15 cellular contexts compared by ENCODE assay signal in the genomic region with DNA sequence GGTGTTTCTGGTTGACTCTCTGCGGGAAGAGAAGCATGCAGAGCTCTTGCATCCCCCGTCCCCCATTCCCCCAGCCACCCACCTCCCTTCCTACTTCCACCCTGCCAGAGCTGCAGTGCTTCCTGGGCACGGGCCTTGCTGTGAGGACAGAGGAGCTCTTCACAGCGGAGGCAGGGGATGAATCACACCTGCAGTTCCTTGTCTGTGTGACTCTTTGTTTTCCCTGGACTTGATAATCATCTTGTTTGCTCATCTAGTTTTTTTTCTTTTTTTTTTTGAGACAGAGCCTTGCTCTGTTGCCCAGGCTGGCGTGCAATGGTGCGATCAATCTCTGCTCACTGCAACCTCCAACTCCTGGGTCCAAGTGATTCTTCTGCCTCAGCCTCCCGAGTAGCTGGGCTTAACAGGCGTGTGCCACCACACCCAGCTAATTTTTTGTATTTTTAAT. TPM values are rescaled to one million over a fixed set of nuclear protein-coding genes. Genes with fewer than 3 reads are reported as not detected.
DNase-seq lines count a peak whose midpoint lies in the region; ATAC-seq and TF ChIP-seq lines count a peak whose summit lies in the region.
"Had no signal": no experiment of that assay in that cellular context is flagged by ENCODE, and none has a peak within 500 bp of the region (broad histone marks: within the 10 kb centered on the region; RNA-seq: fewer than 3 reads in every experiment).

No MANE protein-coding gene starts in this region.

- H3K36me3 ChIP-seq in H7 (replicated peaks; ENCODE audit: control insufficient read depth, insufficient read depth, low read length) (no peaks in the 10 kb centered on the region), spleen (peaks cover 0 to 47% (median 0%) of the 10 kb centered on the region in 6 donors), vagina (no peaks in the 10 kb centered on the region)
- H3K36me3 ChIP-seq: right lobe of liver had no signal

- no peaks in the 10 kb centered on the region for H3K27me3 ChIP-seq in H7 (ENCODE audit: control insufficient read depth, insufficient read depth, low read length)
- no peaks in the 10 kb centered on the region for H3K27me3 ChIP-seq in spleen (replicated peaks in 1 of 7)
- no peaks in the 10 kb centered on the region for H3K27me3 ChIP-seq in vagina
- H3K27me3 ChIP-seq: right lobe of liver, stomach had no signal

- ATAC-seq in SK-N-SH treated with all-trans-retinoic acid at 6 μM for 48 hours: peak; percentile 53; the same call in 2 of the 3 replicates
- peak; percentile 75 for ATAC-seq in esophagus mucosa
- ATAC-seq in GM21717 (IDR thresholded peaks at IDR 0.05; ENCODE audit: unreplicated experiment): no peak
- ATAC-seq: activated CD4-positive, alpha-beta T cell treated with anti-CD3 and anti-CD28 coated beads for 36 hours had no signal

- no peak overlapping the region for H3K4me3 ChIP-seq in H7 (ENCODE audit: insufficient read depth, low read depth, low read length)
- no peak overlapping the region for H3K4me3 ChIP-seq in spleen
- H3K4me3 ChIP-seq in vagina: no peak overlapping the region
- H3K4me3 ChIP-seq: right lobe of liver, stomach had no signal

- H3K27ac ChIP-seq in spleen (no peak overlapping the region), vagina (no peak overlapping the region)
- H3K27ac ChIP-seq: KMS-11, right lobe of liver, stomach had no signal

- DNase-seq in H7: peak; percentile 46
- peak; percentile 45 for DNase-seq in spleen
- DNase-seq in midbrain (lab: John Stamatoyannopoulos, UW): no peak
- no peak for DNase-seq in vagina (ENCODE audit: extremely low spot score in 2 of 2)
- DNase-seq: activated CD4-positive, alpha-beta T cell treated with anti-CD3 and anti-CD28 coated beads for 36 hours; activated T-cell treated with anti-CD3 and anti-CD28 coated beads, Interleukin-2, amount 50 U/mL, for 48 hours; amniotic stem cell; CD4-positive, alpha-beta T cell; stomach; T-helper 1 cell had no signal

- TF ChIP-seq POLR2A in spleen (IDR thresholded peaks at IDR 0.05) (no peak), vagina (IDR thresholded peaks at IDR 0.05) (no peak)

- no peak for TF ChIP-seq CTCF in spleen (IDR thresholded peaks at IDR 0.05 in 8 of 11, conservative IDR thresholded peaks at IDR 0.05 in 3 of 11)
- no peak for TF ChIP-seq CTCF in vagina (IDR thresholded peaks at IDR 0.05)

- H3K4me1 ChIP-seq in spleen (peaks cover 0 to 10% (median 6%) of the 10 kb centered on the region in 6 donors), vagina (no peaks in the 10 kb centered on the region)

- intact Hi-C loops in spleen (cut with DNase I; ENCODE audit: low total_unique reads): no loop called here
- intact Hi-C loops in vagina (cut with DNase I): no loop called here

- H3K9me3 ChIP-seq in spleen (peaks cover 0 to 9% (median 5%) of the 10 kb centered on the region in 8 donors), vagina (no peaks in the 10 kb centered on the region)
- H3K9me3 ChIP-seq: right lobe of liver had no signal

- WGBS in spleen, 5 donors: 90 to 94% (median 91%) methylated on average over 8 of the region's 8 CpGs

TF ChIP-seq in SK-N-SH treated with all-trans-retinoic acid at 6 μM for 48 hours, 23 proteins besides CTCF, POLR2A, EP300 and RAD21:
- TF ChIP-seq ZFP3 (CRISPR knock-in tag; IDR thresholded peaks at IDR 0.05): no peak
- TF ChIP-seq, protein P1, sequence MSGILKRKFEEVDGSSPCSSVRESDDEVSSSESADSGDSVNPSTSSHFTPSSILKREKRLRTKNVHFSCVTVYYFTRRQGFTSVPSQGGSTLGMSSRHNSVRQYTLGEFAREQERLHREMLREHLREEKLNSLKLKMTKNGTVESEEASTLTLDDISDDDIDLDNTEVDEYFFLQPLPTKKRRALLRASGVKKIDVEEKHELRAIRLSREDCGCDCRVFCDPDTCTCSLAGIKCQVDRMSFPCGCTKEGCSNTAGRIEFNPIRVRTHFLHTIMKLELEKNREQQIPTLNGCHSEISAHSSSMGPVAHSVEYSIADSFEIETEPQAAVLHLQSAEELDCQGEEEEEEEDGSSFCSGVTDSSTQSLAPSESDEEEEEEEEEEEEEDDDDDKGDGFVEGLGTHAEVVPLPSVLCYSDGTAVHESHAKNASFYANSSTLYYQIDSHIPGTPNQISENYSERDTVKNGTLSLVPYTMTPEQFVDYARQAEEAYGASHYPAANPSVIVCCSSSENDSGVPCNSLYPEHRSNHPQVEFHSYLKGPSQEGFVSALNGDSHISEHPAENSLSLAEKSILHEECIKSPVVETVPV (CRISPR knock-in tag; IDR thresholded peaks at IDR 0.05): no peak
- no peak for TF ChIP-seq ZNF565 (CRISPR knock-in tag; conservative IDR thresholded peaks at IDR 0.05; ENCODE audit: low read depth)
- TF ChIP-seq ZFP30 (CRISPR knock-in tag; IDR thresholded peaks at IDR 0.05): no peak
- TF ChIP-seq, protein P2, sequence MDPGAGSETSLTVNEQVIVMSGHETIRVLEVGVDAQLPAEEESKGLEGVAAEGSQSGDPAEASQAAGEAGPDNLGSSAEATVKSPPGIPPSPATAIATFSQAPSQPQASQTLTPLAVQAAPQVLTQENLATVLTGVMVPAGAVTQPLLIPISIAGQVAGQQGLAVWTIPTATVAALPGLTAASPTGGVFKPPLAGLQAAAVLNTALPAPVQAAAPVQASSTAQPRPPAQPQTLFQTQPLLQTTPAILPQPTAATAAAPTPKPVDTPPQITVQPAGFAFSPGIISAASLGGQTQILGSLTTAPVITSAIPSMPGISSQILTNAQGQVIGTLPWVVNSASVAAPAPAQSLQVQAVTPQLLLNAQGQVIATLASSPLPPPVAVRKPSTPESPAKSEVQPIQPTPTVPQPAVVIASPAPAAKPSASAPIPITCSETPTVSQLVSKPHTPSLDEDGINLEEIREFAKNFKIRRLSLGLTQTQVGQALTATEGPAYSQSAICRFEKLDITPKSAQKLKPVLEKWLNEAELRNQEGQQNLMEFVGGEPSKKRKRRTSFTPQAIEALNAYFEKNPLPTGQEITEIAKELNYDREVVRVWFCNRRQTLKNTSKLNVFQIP (CRISPR knock-in tag; IDR thresholded peaks at IDR 0.05; ENCODE audit: borderline replicate concordance, low read depth): no peak
- TF ChIP-seq SNAI2 (CRISPR knock-in tag; IDR thresholded peaks at IDR 0.05): no peak
- no peak for TF ChIP-seq ZNF8 (CRISPR knock-in tag; IDR thresholded peaks at IDR 0.05)
- TF ChIP-seq PPARA (CRISPR knock-in tag; IDR thresholded peaks at IDR 0.05; ENCODE audit: borderline replicate concordance): no peak
- TF ChIP-seq ESRRG (CRISPR knock-in tag; IDR thresholded peaks at IDR 0.05): no peak
- TF ChIP-seq GLIS3 (CRISPR knock-in tag; IDR thresholded peaks at IDR 0.05): no peak
- no peak for TF ChIP-seq RARB (CRISPR knock-in tag; IDR thresholded peaks at IDR 0.05)
- no peak for TF ChIP-seq ZNF70 (CRISPR knock-in tag; IDR thresholded peaks at IDR 0.05)
- no peak for TF ChIP-seq OSR1 (CRISPR knock-in tag; IDR thresholded peaks at IDR 0.05)
- TF ChIP-seq, protein P3, sequence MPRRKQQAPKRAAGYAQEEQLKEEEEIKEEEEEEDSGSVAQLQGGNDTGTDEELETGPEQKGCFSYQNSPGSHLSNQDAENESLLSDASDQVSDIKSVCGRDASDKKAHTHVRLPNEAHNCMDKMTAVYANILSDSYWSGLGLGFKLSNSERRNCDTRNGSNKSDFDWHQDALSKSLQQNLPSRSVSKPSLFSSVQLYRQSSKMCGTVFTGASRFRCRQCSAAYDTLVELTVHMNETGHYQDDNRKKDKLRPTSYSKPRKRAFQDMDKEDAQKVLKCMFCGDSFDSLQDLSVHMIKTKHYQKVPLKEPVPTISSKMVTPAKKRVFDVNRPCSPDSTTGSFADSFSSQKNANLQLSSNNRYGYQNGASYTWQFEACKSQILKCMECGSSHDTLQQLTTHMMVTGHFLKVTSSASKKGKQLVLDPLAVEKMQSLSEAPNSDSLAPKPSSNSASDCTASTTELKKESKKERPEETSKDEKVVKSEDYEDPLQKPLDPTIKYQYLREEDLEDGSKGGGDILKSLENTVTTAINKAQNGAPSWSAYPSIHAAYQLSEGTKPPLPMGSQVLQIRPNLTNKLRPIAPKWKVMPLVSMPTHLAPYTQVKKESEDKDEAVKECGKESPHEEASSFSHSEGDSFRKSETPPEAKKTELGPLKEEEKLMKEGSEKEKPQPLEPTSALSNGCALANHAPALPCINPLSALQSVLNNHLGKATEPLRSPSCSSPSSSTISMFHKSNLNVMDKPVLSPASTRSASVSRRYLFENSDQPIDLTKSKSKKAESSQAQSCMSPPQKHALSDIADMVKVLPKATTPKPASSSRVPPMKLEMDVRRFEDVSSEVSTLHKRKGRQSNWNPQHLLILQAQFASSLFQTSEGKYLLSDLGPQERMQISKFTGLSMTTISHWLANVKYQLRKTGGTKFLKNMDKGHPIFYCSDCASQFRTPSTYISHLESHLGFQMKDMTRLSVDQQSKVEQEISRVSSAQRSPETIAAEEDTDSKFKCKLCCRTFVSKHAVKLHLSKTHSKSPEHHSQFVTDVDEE (CRISPR knock-in tag; IDR thresholded peaks at IDR 0.05): no peak
- TF ChIP-seq ZC3H10 (CRISPR knock-in tag; IDR thresholded peaks at IDR 0.05): no peak

RNA-seq across cellular contexts. Expression of a gene that starts 27.8 kb away (rescaled TPM):
- 52.0 and 55.7 TPM in 2 replicates for total RNA-seq in H7 (2014; rRNA removed; shearing (Covaris generic))
- total RNA-seq in esophagus mucosa (16.1 TPM), spleen (10 to 100 TPM in 6 of 7 donors, 1 to 10 TPM in 1; 8.6 to 24.0 (median 15.7) TPM), vagina (34.6 TPM)
- polyA plus RNA-seq in spleen: 1 to 10 TPM; 2.2 to 4.9 (median 2.3) TPM

Comparison
In these comparisons a context has a peak if more than half of its experiments do, and no peak if none do; other contexts are left out.
1. DNase-seq: peak in H7 (single experiment) and spleen (single experiment); none in midbrain (single experiment) and vagina (0 of 2).